ENCODE assay signal across 23 cellular contexts in the genomic region with DNA sequence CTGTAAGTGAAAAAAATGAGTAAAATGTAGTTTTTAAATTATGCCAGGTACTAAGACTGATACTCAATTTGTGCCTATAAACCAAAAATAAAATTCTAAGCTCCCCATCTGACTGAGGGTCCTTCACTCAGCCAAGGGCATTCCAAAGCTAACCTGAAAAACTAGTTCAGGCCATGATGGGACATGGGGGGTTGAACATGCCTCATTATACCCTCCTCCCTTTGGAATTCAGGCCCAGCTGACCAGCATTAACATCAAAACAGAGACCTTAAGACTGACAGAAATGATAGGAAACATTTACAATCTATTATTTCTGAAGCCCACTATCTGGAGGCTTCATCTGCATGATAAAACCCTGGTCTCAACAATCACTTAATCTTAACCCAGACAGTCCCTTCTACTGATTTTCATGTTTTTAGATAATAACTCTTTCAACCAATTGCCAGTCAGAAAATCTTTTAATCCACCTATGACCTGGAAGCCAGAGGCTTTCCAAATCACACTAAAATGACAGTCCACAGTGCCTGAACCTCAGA.
"Had no signal": no experiment of that assay in that cellular context is flagged by ENCODE, and none has a peak within 500 bp of the region (broad histone marks: within the 10 kb centered on the region; RNA-seq: fewer than 3 reads in every experiment).

No MANE protein-coding gene starts in this region.

- H3K9me3 Mint-ChIP-seq: activated naive CD4-positive, alpha-beta T cell treated with anti-CD3 and anti-CD28 coated beads for 36 hours; neural progenitor cell had no signal

- ATAC-seq: activated CD8-positive, alpha-beta T cell treated with anti-CD3 and anti-CD28 coated beads, Interleukin-2, amount 10 ng/mL, durations not matched to agents 7 days and 5 days; activated T-cell treated with anti-CD3 and anti-CD28 coated beads, Interleukin-2, amount 50 U/mL, for 4 hours; left cardiac atrium; stimulated activated naive CD8-positive, alpha-beta T cell treated with anti-CD3 and anti-CD28 coated beads, Interleukin-15, Interleukin-2, amounts not matched to agents 100 U/mL and 50 U/mL, for 24 hours; T-cell had no signal

- H3K27me3 Mint-ChIP-seq: T-cell had no signal

- H3K27ac ChIP-seq: brain microvascular endothelial cell, colonic mucosa, neural progenitor cell, prostate gland, right atrium auricular region, transverse colon, vagina had no signal

- H2AFZ ChIP-seq: neural progenitor cell had no signal

- H3K4me3 Mint-ChIP-seq: activated CD4-positive, alpha-beta T cell treated with anti-CD3 and anti-CD28 coated beads, Interleukin-2, amount 10 ng/mL, durations not matched to agents 24 days and 14 days; activated CD8-positive, alpha-beta T cell treated with anti-CD3 and anti-CD28 coated beads, Interleukin-2, amount 10 ng/mL, durations not matched to agents 7 days and 5 days; activated naive CD4-positive, alpha-beta T cell treated with anti-CD3 and anti-CD28 coated beads for 36 hours; activated T-cell treated with anti-CD3 and anti-CD28 coated beads, Interleukin-2, amount 50 U/mL, for 4 hours; neural progenitor cell; T-cell had no signal

- H3K27me3 ChIP-seq: brain microvascular endothelial cell, colonic mucosa, neural progenitor cell, right atrium auricular region, transverse colon, vagina had no signal

- H3K36me3 ChIP-seq: brain microvascular endothelial cell, colonic mucosa, neural progenitor cell, prostate gland, right atrium auricular region, transverse colon, vagina had no signal

- FAIRE-seq: endometrium had no signal

- H3K9me3 ChIP-seq: colonic mucosa, prostate gland, right atrium auricular region, transverse colon, vagina had no signal

- DNase-seq: activated CD4-positive, alpha-beta T cell treated with anti-CD3 and anti-CD28 coated beads, Interleukin-2, amount 10 ng/mL, durations not matched to agents 24 days and 14 days; activated CD8-positive, alpha-beta T cell treated with anti-CD3 and anti-CD28 coated beads, Interleukin-2, amount 10 ng/mL, durations not matched to agents 7 days and 5 days; activated naive CD4-positive, alpha-beta T cell treated with anti-CD3 and anti-CD28 coated beads for 36 hours; activated T-cell treated with anti-CD3 and anti-CD28 coated beads, Interleukin-2, amount 50 U/mL, for 4 hours; aorta; brain microvascular endothelial cell; central memory CD4-positive, alpha-beta T cell; colonic mucosa; erythroblast; foreskin melanocyte; left cardiac atrium; midbrain; stimulated activated naive CD8-positive, alpha-beta T cell treated with anti-CD3 and anti-CD28 coated beads, Interleukin-15, Interleukin-2, amounts not matched to agents 100 U/mL and 50 U/mL, for 24 hours; substantia nigra; T-cell; T-helper 9 cell; transverse colon had no signal

- H3K4me2 ChIP-seq: neural progenitor cell had no signal

- H3K27ac Mint-ChIP-seq: activated CD4-positive, alpha-beta T cell treated with anti-CD3 and anti-CD28 coated beads, Interleukin-2, amount 10 ng/mL, durations not matched to agents 24 days and 14 days; activated CD8-positive, alpha-beta T cell treated with anti-CD3 and anti-CD28 coated beads, Interleukin-2, amount 10 ng/mL, durations not matched to agents 7 days and 5 days; activated naive CD4-positive, alpha-beta T cell treated with anti-CD3 and anti-CD28 coated beads for 36 hours; neural progenitor cell had no signal

- H3K4me1 ChIP-seq: colonic mucosa, prostate gland, right atrium auricular region, transverse colon, vagina had no signal

- H3K4me3 ChIP-seq: colonic mucosa, lung, neural progenitor cell, prostate gland, right atrium auricular region, transverse colon, vagina had no signal
